In the genomic region with DNA sequence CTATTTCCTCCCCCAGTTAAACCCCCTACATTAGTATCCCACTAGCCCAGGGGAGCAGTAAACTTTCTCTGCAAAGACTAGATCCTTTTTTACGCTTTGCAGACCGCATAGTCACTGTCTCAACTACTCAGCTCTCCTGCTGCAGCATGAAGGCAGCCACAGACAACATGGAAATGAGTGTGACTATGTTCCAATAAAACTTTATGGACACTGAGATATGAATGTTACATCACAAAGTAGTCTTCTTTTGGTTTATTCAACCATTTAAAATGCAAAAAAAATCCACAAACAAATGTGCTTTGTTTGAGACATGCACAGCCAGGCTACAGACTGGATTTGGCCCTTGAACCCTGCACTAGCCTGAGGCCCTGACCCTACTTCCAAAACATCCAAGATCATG, we compare ENCODE assay signal across 1 cellular context.
A peak's percentile ranks its signal among the peaks of the same experiment; 100 is the strongest.
TF ChIP-seq lines count a peak whose summit lies in the region.

No MANE protein-coding gene starts in this region.

TF ChIP-seq in HepG2, 621 proteins besides CTCF, POLR2A, EP300 and RAD21:
- TF ChIP-seq DMAP1 (CRISPR knock-in tag; IDR thresholded peaks at IDR 0.05) (no peak), HNF4A (CRISPR knock-in tag; IDR thresholded peaks at IDR 0.05) (0 out of 2 replicates have a peak, but pooled peaks have one; percentile 28), ZBTB40 (IDR thresholded peaks at IDR 0.05) (peak; percentile 91), ZBTB40 (CRISPR knock-in tag; IDR thresholded peaks at IDR 0.05) (peak; percentile 99), BCL6 (CRISPR knock-in tag; IDR thresholded peaks at IDR 0.05) (0 out of 2 replicates have a peak, but pooled peaks have one; percentile 33), ZBTB1 (CRISPR knock-in tag; IDR thresholded peaks at IDR 0.05; ENCODE audit: borderline replicate concordance) (no peak)
